In the genomic region with DNA sequence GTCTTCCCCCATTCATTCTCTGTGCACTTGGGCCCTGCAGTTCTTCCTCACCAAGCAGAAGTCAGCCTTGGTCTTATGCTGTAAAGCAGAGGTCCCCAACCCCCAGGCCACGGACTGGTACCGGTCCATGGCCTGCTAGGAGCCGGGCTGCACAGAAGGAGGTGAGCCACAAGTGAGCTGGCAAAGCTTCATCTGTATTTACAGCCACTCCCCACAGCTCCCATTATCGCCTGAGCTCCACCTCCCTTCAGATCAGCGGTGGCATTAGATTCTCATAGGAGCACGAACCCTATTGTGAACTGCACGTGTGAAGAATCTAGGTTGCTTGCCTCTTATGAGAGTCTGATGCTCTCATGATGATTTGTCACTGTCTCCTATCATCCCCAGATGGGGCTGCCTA, we compare ENCODE assay signal across 16 cellular contexts.
"Had no signal": no experiment of that assay in that cellular context is flagged by ENCODE, and none has a peak within 500 bp of the region (broad histone marks: within the 10 kb centered on the region; RNA-seq: fewer than 3 reads in every experiment).

No MANE protein-coding gene starts in this region.

- H3K4me1 Mint-ChIP-seq: activated naive CD4-positive, alpha-beta T cell treated with anti-CD3 and anti-CD28 coated beads, Interleukin-2, amount 50 U/mL, for 24 hours; naive B cell; stimulated activated effector memory CD8-positive, alpha-beta T cell treated with anti-CD3 and anti-CD28 coated beads, Interleukin-12 subunit alpha, Interleukin-12 subunit beta, amount 100 ng/mL, for 72 hours had no signal

- H3K4me3 Mint-ChIP-seq: activated CD4-positive, alpha-beta memory T cell treated with anti-CD3 and anti-CD28 coated beads for 36 hours; activated naive CD4-positive, alpha-beta T cell treated with anti-CD3 and anti-CD28 coated beads, Interleukin-2, amount 50 U/mL, for 24 hours; activated T-cell treated with anti-CD3 and anti-CD28 coated beads, Interleukin-2, amount 50 U/mL, for 24 hours; naive B cell; stimulated activated effector memory CD8-positive, alpha-beta T cell treated with anti-CD3 and anti-CD28 coated beads, Interleukin-12 subunit alpha, Interleukin-12 subunit beta, amount 100 ng/mL, for 72 hours; T-helper 2 cell treated with Interferon-gamma antibody and Interleukin-4, amounts not matched to agents 5 μg/mL and 100 μg/mL, for 36 hours had no signal

- ATAC-seq: stimulated activated effector memory CD8-positive, alpha-beta T cell treated with anti-CD3 and anti-CD28 coated beads, Interleukin-12 subunit alpha, Interleukin-12 subunit beta, amount 100 ng/mL, for 72 hours had no signal

- H3K4me1 ChIP-seq: adrenal gland, thyroid gland, uterus had no signal

- H3K27me3 ChIP-seq: adrenal gland, cardiac muscle cell, neutrophil, thyroid gland, uterus had no signal

- H3K9me3 ChIP-seq: adrenal gland, neutrophil, thyroid gland, uterus had no signal

- H3K27ac ChIP-seq: adrenal gland, cardiac muscle cell, neutrophil, thyroid gland, uterus had no signal

- H3K27ac Mint-ChIP-seq: activated CD4-positive, alpha-beta memory T cell treated with anti-CD3 and anti-CD28 coated beads for 36 hours; activated naive CD4-positive, alpha-beta T cell treated with anti-CD3 and anti-CD28 coated beads, Interleukin-2, amount 50 U/mL, for 24 hours; activated T-cell treated with anti-CD3 and anti-CD28 coated beads, Interleukin-2, amount 50 U/mL, for 24 hours; naive B cell; stimulated activated effector memory CD8-positive, alpha-beta T cell treated with anti-CD3 and anti-CD28 coated beads, Interleukin-12 subunit alpha, Interleukin-12 subunit beta, amount 100 ng/mL, for 72 hours; T-helper 2 cell treated with Interferon-gamma antibody and Interleukin-4, amounts not matched to agents 5 μg/mL and 100 μg/mL, for 36 hours had no signal

- H3K4me3 ChIP-seq: adrenal gland, cardiac muscle cell, lung, thyroid gland, uterus had no signal

- H3K9me3 Mint-ChIP-seq: activated CD4-positive, alpha-beta memory T cell treated with anti-CD3 and anti-CD28 coated beads for 36 hours; activated naive CD4-positive, alpha-beta T cell treated with anti-CD3 and anti-CD28 coated beads, Interleukin-2, amount 50 U/mL, for 24 hours; activated T-cell treated with anti-CD3 and anti-CD28 coated beads, Interleukin-2, amount 50 U/mL, for 24 hours; T-helper 2 cell treated with Interferon-gamma antibody and Interleukin-4, amounts not matched to agents 5 μg/mL and 100 μg/mL, for 36 hours had no signal

- H3K36me3 ChIP-seq: adrenal gland, cardiac muscle cell, neutrophil, thyroid gland, uterus had no signal

- H3K27me3 Mint-ChIP-seq: activated CD4-positive, alpha-beta memory T cell treated with anti-CD3 and anti-CD28 coated beads for 36 hours; activated naive CD4-positive, alpha-beta T cell treated with anti-CD3 and anti-CD28 coated beads, Interleukin-2, amount 50 U/mL, for 24 hours; activated T-cell treated with anti-CD3 and anti-CD28 coated beads, Interleukin-2, amount 50 U/mL, for 24 hours had no signal

- H3K36me3 Mint-ChIP-seq: activated CD4-positive, alpha-beta memory T cell treated with anti-CD3 and anti-CD28 coated beads for 36 hours; activated naive CD4-positive, alpha-beta T cell treated with anti-CD3 and anti-CD28 coated beads, Interleukin-2, amount 50 U/mL, for 24 hours; naive B cell; stimulated activated effector memory CD8-positive, alpha-beta T cell treated with anti-CD3 and anti-CD28 coated beads, Interleukin-12 subunit alpha, Interleukin-12 subunit beta, amount 100 ng/mL, for 72 hours had no signal

- DNase-seq: activated CD4-positive, alpha-beta memory T cell treated with anti-CD3 and anti-CD28 coated beads for 36 hours; activated CD4-positive, alpha-beta T cell treated with anti-CD3 and anti-CD28 coated beads for 1 hour; activated effector memory CD4-positive, alpha-beta T cell treated with Interleukin-2 at 50 U/mL for 16 hours; activated T-cell treated with anti-CD3 and anti-CD28 coated beads, Interleukin-2, amount 50 U/mL, for 24 hours; adrenal gland; midbrain; naive B cell; retina; thyroid gland; uterus had no signal
